In genomic region chr16:88487920-88488842, GRCh38 we compare ENCODE assay signal across 1 cellular context.
TF ChIP-seq lines count a peak whose summit lies in the region.

No MANE protein-coding gene starts in this region.

TF ChIP-seq in HepG2, 621 proteins besides CTCF, POLR2A, EP300 and RAD21 (continued from another document and continues in another):
- TF ChIP-seq U2AF1 (optimal IDR thresholded peaks at IDR 0.05; ENCODE audit: low read depth, low read length), result peak; percentile 91
- TF ChIP-seq ZNF790 (CRISPR knock-in tag; IDR thresholded peaks at IDR 0.05; ENCODE audit: borderline replicate concordance), result peak; percentile 100
- peak; percentile 95 for TF ChIP-seq SCMH1 (CRISPR knock-in tag; IDR thresholded peaks at IDR 0.05; ENCODE audit: borderline replicate concordance)
- TF ChIP-seq ZIK1 (CRISPR knock-in tag; IDR thresholded peaks at IDR 0.05; ENCODE audit: borderline replicate concordance, low read depth), result peak; percentile 100
- no peak for TF ChIP-seq FIP1L1 (IDR thresholded peaks at IDR 0.05; ENCODE audit: borderline replicate concordance, insufficient read depth, low read depth, low read length)
- peak; percentile 100 for TF ChIP-seq ZNF446 (CRISPR knock-in tag; IDR thresholded peaks at IDR 0.05)
- peak; percentile 100 for TF ChIP-seq ZNF543 (CRISPR knock-in tag; IDR thresholded peaks at IDR 0.05)
- no peak for TF ChIP-seq RFX1 (IDR thresholded peaks at IDR 0.05)
- TF ChIP-seq ZNF75D (CRISPR knock-in tag; IDR thresholded peaks at IDR 0.05; ENCODE audit: borderline replicate concordance), result peak; percentile 100
- TF ChIP-seq HMGXB4 (CRISPR knock-in tag; IDR thresholded peaks at IDR 0.05; ENCODE audit: borderline replicate concordance in 1 of 2, low read depth in 1 of 2), result peak; percentile 98 to 100
- TF ChIP-seq ZNF121 (CRISPR knock-in tag; IDR thresholded peaks at IDR 0.05), result peak; percentile 100
- TF ChIP-seq PCBP1 (IDR thresholded peaks at IDR 0.05; ENCODE audit: borderline replicate concordance, low read depth, low read length), result peak; percentile 88
- peak; percentile 100 for TF ChIP-seq YEATS4 (CRISPR knock-in tag; IDR thresholded peaks at IDR 0.05; ENCODE audit: borderline replicate concordance)
- TF ChIP-seq ZNF180 (CRISPR knock-in tag; IDR thresholded peaks at IDR 0.05; ENCODE audit: borderline replicate concordance, low read depth), result peak; percentile 99; the same call in 1 of the 2 replicates
- TF ChIP-seq, protein P1, sequence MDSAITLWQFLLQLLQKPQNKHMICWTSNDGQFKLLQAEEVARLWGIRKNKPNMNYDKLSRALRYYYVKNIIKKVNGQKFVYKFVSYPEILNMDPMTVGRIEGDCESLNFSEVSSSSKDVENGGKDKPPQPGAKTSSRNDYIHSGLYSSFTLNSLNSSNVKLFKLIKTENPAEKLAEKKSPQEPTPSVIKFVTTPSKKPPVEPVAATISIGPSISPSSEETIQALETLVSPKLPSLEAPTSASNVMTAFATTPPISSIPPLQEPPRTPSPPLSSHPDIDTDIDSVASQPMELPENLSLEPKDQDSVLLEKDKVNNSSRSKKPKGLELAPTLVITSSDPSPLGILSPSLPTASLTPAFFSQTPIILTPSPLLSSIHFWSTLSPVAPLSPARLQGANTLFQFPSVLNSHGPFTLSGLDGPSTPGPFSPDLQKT (CRISPR knock-in tag; IDR thresholded peaks at IDR 0.05; ENCODE audit: borderline replicate concordance), result peak; percentile 99; the same call in 1 of the 2 replicates
- TF ChIP-seq ELF3 (CRISPR knock-in tag; IDR thresholded peaks at IDR 0.05), result peak; percentile 100
- peak; percentile 100 for TF ChIP-seq ATF7-NPFF (CRISPR knock-in tag; IDR thresholded peaks at IDR 0.05; ENCODE audit: low read depth)
- TF ChIP-seq FOXC1 (CRISPR knock-in tag; IDR thresholded peaks at IDR 0.05; ENCODE audit: borderline replicate concordance), result peak; percentile 100
- TF ChIP-seq PRMT3 (CRISPR knock-in tag; IDR thresholded peaks at IDR 0.05; ENCODE audit: borderline replicate concordance, low read depth), result peak; percentile 100
- peak; percentile 92 for TF ChIP-seq KMT2A (CRISPR knock-in tag; IDR thresholded peaks at IDR 0.05)
- TF ChIP-seq ZNF746 (CRISPR knock-in tag; IDR thresholded peaks at IDR 0.05), result peak; percentile 100
- TF ChIP-seq ZNF362 (CRISPR knock-in tag; IDR thresholded peaks at IDR 0.05; ENCODE audit: borderline replicate concordance), result peak; percentile 94
- TF ChIP-seq SMARCC2 (IDR thresholded peaks at IDR 0.05), result 0 out of 2 replicates have a peak, but pooled peaks have one; percentile 10
- TF ChIP-seq, protein P2, sequence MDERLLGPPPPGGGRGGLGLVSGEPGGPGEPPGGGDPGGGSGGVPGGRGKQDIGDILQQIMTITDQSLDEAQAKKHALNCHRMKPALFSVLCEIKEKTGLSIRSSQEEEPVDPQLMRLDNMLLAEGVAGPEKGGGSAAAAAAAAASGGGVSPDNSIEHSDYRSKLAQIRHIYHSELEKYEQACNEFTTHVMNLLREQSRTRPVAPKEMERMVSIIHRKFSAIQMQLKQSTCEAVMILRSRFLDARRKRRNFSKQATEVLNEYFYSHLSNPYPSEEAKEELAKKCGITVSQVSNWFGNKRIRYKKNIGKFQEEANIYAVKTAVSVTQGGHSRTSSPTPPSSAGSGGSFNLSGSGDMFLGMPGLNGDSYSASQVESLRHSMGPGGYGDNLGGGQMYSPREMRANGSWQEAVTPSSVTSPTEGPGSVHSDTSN (CRISPR knock-in tag; IDR thresholded peaks at IDR 0.05), result peak; percentile 69
- TF ChIP-seq POLR2G (IDR thresholded peaks at IDR 0.05; ENCODE audit: low read depth, low read length), result peak; percentile 59
- peak; percentile 100 for TF ChIP-seq ZMYM2 (CRISPR knock-in tag; IDR thresholded peaks at IDR 0.05)
- TF ChIP-seq, protein P3, sequence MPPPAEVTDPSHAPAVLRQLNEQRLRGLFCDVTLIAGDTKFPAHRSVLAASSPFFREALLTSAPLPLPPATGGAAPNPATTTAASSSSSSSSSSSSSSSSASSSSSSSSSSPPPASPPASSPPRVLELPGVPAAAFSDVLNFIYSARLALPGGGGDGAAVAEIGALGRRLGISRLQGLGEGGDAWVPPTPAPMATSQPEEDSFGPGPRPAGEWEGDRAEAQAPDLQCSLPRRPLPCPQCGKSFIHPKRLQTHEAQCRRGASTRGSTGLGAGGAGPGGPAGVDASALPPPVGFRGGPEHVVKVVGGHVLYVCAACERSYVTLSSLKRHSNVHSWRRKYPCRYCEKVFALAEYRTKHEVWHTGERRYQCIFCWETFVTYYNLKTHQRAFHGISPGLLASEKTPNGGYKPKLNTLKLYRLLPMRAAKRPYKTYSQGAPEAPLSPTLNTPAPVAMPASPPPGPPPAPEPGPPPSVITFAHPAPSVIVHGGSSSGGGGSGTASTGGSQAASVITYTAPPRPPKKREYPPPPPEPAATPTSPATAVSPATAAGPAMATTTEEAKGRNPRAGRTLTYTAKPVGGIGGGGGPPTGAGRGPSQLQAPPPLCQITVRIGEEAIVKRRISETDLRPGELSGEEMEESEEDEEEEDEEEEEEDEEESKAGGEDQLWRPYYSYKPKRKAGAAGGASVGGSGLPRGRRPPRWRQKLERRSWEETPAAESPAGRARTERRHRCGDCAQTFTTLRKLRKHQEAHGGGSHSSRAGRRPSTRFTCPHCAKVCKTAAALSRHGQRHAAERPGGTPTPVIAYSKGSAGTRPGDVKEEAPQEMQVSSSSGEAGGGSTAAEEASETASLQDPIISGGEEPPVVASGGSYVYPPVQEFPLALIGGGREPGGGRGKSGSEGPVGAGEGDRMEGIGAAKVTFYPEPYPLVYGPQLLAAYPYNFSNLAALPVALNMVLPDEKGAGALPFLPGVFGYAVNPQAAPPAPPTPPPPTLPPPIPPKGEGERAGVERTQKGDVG (CRISPR knock-in tag; IDR thresholded peaks at IDR 0.05; ENCODE audit: borderline replicate concordance), result peak; percentile 100
- peak; percentile 100 for TF ChIP-seq ZNF749 (CRISPR knock-in tag; IDR thresholded peaks at IDR 0.05; ENCODE audit: borderline replicate concordance)
- peak; percentile 100 for TF ChIP-seq ZNF614 (CRISPR knock-in tag; IDR thresholded peaks at IDR 0.05; ENCODE audit: borderline replicate concordance)
- TF ChIP-seq NFYC (CRISPR knock-in tag; IDR thresholded peaks at IDR 0.05), result peak; percentile 84
- peak; percentile 98 for TF ChIP-seq GTF3A (CRISPR knock-in tag; conservative IDR thresholded peaks at IDR 0.05)
- TF ChIP-seq, protein P4, sequence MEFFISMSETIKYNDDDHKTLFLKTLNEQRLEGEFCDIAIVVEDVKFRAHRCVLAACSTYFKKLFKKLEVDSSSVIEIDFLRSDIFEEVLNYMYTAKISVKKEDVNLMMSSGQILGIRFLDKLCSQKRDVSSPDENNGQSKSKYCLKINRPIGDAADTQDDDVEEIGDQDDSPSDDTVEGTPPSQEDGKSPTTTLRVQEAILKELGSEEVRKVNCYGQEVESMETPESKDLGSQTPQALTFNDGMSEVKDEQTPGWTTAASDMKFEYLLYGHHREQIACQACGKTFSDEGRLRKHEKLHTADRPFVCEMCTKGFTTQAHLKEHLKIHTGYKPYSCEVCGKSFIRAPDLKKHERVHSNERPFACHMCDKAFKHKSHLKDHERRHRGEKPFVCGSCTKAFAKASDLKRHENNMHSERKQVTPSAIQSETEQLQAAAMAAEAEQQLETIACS (CRISPR knock-in tag; IDR thresholded peaks at IDR 0.05), result peak; percentile 88
- peak; percentile 100 for TF ChIP-seq ZNF552 (CRISPR knock-in tag; IDR thresholded peaks at IDR 0.05; ENCODE audit: borderline replicate concordance)
- peak; percentile 100 for TF ChIP-seq ZNF138 (CRISPR knock-in tag; IDR thresholded peaks at IDR 0.05; ENCODE audit: low read depth)
- TF ChIP-seq, protein P5, sequence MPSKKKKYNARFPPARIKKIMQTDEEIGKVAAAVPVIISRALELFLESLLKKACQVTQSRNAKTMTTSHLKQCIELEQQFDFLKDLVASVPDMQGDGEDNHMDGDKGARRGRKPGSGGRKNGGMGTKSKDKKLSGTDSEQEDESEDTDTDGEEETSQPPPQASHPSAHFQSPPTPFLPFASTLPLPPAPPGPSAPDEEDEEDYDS (CRISPR knock-in tag; IDR thresholded peaks at IDR 0.05), result peak; percentile 96
- TF ChIP-seq FOXP1 (IDR thresholded peaks at IDR 0.05), result no peak
- TF ChIP-seq FOXP1 (CRISPR knock-in tag; IDR thresholded peaks at IDR 0.05), result peak; percentile 81
- TF ChIP-seq KDM5A (IDR thresholded peaks at IDR 0.05; ENCODE audit: borderline replicate concordance, low read length), result peak; percentile 31; the same call in 1 of the 2 replicates
- TF ChIP-seq RBFOX2 (IDR thresholded peaks at IDR 0.05; ENCODE audit: low read depth, low read length), result peak; percentile 92
- TF ChIP-seq ZNF317 (CRISPR knock-in tag; IDR thresholded peaks at IDR 0.05), result peak; percentile 99
- TF ChIP-seq DR1 (CRISPR knock-in tag; IDR thresholded peaks at IDR 0.05), result peak; percentile 99
- TF ChIP-seq, protein P6, sequence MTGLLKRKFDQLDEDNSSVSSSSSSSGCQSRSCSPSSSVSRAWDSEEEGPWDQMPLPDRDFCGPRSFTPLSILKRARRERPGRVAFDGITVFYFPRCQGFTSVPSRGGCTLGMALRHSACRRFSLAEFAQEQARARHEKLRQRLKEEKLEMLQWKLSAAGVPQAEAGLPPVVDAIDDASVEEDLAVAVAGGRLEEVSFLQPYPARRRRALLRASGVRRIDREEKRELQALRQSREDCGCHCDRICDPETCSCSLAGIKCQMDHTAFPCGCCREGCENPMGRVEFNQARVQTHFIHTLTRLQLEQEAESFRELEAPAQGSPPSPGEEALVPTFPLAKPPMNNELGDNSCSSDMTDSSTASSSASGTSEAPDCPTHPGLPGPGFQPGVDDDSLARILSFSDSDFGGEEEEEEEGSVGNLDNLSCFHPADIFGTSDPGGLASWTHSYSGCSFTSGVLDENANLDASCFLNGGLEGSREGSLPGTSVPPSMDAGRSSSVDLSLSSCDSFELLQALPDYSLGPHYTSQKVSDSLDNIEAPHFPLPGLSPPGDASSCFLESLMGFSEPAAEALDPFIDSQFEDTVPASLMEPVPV (CRISPR knock-in tag; IDR thresholded peaks at IDR 0.05), result peak; percentile 100
- TF ChIP-seq GPN1 (CRISPR knock-in tag; IDR thresholded peaks at IDR 0.05; ENCODE audit: borderline replicate concordance), result peak; percentile 99
- TF ChIP-seq HNF1B (CRISPR knock-in tag; IDR thresholded peaks at IDR 0.05), result peak; percentile 100
- TF ChIP-seq ZNF777 (CRISPR knock-in tag; IDR thresholded peaks at IDR 0.05), result peak; percentile 97
- no peak for TF ChIP-seq PRPF4 (IDR thresholded peaks at IDR 0.05; ENCODE audit: low read depth, low read length, poor library complexity, severe bottlenecking)
- TF ChIP-seq HOXA5 (CRISPR knock-in tag; IDR thresholded peaks at IDR 0.05), result peak; percentile 100
- TF ChIP-seq KDM5B (CRISPR knock-in tag; IDR thresholded peaks at IDR 0.05; ENCODE audit: borderline replicate concordance), result peak; percentile 100
- TF ChIP-seq HIVEP1 (CRISPR knock-in tag; IDR thresholded peaks at IDR 0.05), result peak; percentile 100
- TF ChIP-seq PAX8 (CRISPR knock-in tag; IDR thresholded peaks at IDR 0.05; ENCODE audit: borderline replicate concordance), result peak; percentile 100; the same call in 1 of the 2 replicates
- no peak for TF ChIP-seq PLRG1 (conservative IDR thresholded peaks at IDR 0.05)
- peak; percentile 95 for TF ChIP-seq NCOR1 (IDR thresholded peaks at IDR 0.05; ENCODE audit: borderline replicate concordance, low read length)
- peak; percentile 98 for TF ChIP-seq ZSCAN22 (CRISPR knock-in tag; IDR thresholded peaks at IDR 0.05)
- TF ChIP-seq BRF2 (CRISPR knock-in tag; IDR thresholded peaks at IDR 0.05), result peak; percentile 100
- TF ChIP-seq DNMT3B (CRISPR knock-in tag; conservative IDR thresholded peaks at IDR 0.05), result peak; percentile 100
- peak; percentile 100 for TF ChIP-seq ZFX (CRISPR knock-in tag; IDR thresholded peaks at IDR 0.05; ENCODE audit: low read depth)
- peak; percentile 79 for TF ChIP-seq MAZ (IDR thresholded peaks at IDR 0.05; ENCODE audit: borderline replicate concordance, low read depth, low read length)
- peak; percentile 100 for TF ChIP-seq MAZ (CRISPR knock-in tag; IDR thresholded peaks at IDR 0.05; ENCODE audit: low read depth)
- TF ChIP-seq SRF (IDR thresholded peaks at IDR 0.05; ENCODE audit: low read depth, low read length), result peak; percentile 11; the same call in 1 of the 2 replicates
- no peak for TF ChIP-seq TCF7L2 (IDR thresholded peaks at IDR 0.05; ENCODE audit: low read depth, low read length)
- peak; percentile 96 for TF ChIP-seq NCOA2 (CRISPR knock-in tag; IDR thresholded peaks at IDR 0.05)
